16 cellular contexts compared by ENCODE assay signal in genomic region chr9:127197861-127198430, GRCh38.
A peak's percentile ranks its signal among the peaks of the same experiment; 100 is the strongest.
DNase-seq lines count a peak whose midpoint lies in the region; ATAC-seq and TF ChIP-seq lines count a peak whose summit lies in the region.
"Had no signal": no experiment of that assay in that cellular context is flagged by ENCODE, and none has a peak within 500 bp of the region (broad histone marks: within the 10 kb centered on the region; RNA-seq: fewer than 3 reads in every experiment).

No MANE protein-coding gene starts in this region.

- H3K9me3 ChIP-seq in gastroesophageal sphincter (no peaks in the 10 kb centered on the region), transverse colon (no peaks in the 10 kb centered on the region)

- no peaks in the 10 kb centered on the region for H3K27me3 Mint-ChIP-seq in nephron (ENCODE audit: low read depth)
- H3K27me3 Mint-ChIP-seq: activated naive CD8-positive, alpha-beta T cell had no signal

- in situ Hi-C loops in transverse colon (cut with MboI; ENCODE audit: low pct_ligation_motif_present in 1 of 4, low pct_unique_long_range_greater_than_20kb in 1 of 4, low sequenced_read_pairs in 3 of 4): loop anchor here (5.0 to 10.0 kb wide), 2 partner anchors 233 to 256 kb away; no protein-coding TSS in a partner anchor

- no peak overlapping the region for H3K4me3 Mint-ChIP-seq in nephron
- H3K4me3 Mint-ChIP-seq: activated CD4-positive, alpha-beta T cell treated with anti-CD3 and anti-CD28 coated beads for 36 hours; activated naive CD8-positive, alpha-beta T cell; naive thymus-derived CD8-positive, alpha-beta T cell had no signal

- intact Hi-C loops in transverse colon (cut with DNase I; ENCODE audit: low total_unique reads): loop anchor here (10.0 kb wide), 1 partner anchor 233 kb away; no protein-coding TSS in a partner anchor

- H3K36me3 ChIP-seq in gastroesophageal sphincter (peaks cover 0 to 5% of the 10 kb centered on the region in 2 donors), transverse colon (no peaks in the 10 kb centered on the region)

- TF ChIP-seq CTCF in gastroesophageal sphincter (IDR thresholded peaks at IDR 0.05): no peak
- TF ChIP-seq CTCF in nephron (IDR thresholded peaks at IDR 0.05; ENCODE audit: unreplicated experiment in 3 of 3): no peak
- no peak for TF ChIP-seq CTCF in transverse colon (IDR thresholded peaks at IDR 0.05)

- peak overlapping the region; percentile 41 to 53 (median 52) for H3K27ac Mint-ChIP-seq in nephron
- H3K27ac Mint-ChIP-seq: activated CD4-positive, alpha-beta T cell treated with anti-CD3 and anti-CD28 coated beads for 36 hours; activated naive CD8-positive, alpha-beta T cell had no signal

- peak; percentile 2 for ATAC-seq in gastroesophageal sphincter
- ATAC-seq: activated CD4-positive, alpha-beta T cell treated with anti-CD3 and anti-CD28 coated beads for 36 hours; naive thymus-derived CD8-positive, alpha-beta T cell had no signal

- H3K9me3 Mint-ChIP-seq in nephron: no peaks in the 10 kb centered on the region

- no peaks in the 10 kb centered on the region for H3K36me3 Mint-ChIP-seq in nephron (ENCODE audit: low read depth)

- peaks cover 23% of the 10 kb centered on the region for H3K4me1 Mint-ChIP-seq in nephron

- H3K4me1 ChIP-seq in gastroesophageal sphincter: peaks cover 0 to 49% (median 30%) of the 10 kb centered on the region in 3 donors
- peaks cover 12 to 22% (median 15%) of the 10 kb centered on the region in 4 donors for H3K4me1 ChIP-seq in transverse colon

- H3K27me3 ChIP-seq in gastroesophageal sphincter: no peaks in the 10 kb centered on the region
- no peaks in the 10 kb centered on the region for H3K27me3 ChIP-seq in transverse colon

- H3K27ac ChIP-seq in adipose tissue (ENCODE audit: low read depth, low read length) (peak overlapping the region; percentile 46), gastroesophageal sphincter (peak overlapping the region in 3 of 4 donors; percentile 73 to 78 (median 73)), transverse colon (peak overlapping the region; percentile 26 to 74 (median 45))

- H3K4me3 ChIP-seq in gastroesophageal sphincter (no peak overlapping the region), transverse colon (no peak overlapping the region)

- TF ChIP-seq EP300 in gastroesophageal sphincter (IDR thresholded peaks at IDR 0.05) (no peak), transverse colon (IDR thresholded peaks at IDR 0.05; ENCODE audit: low read depth) (no peak)

- TF ChIP-seq POLR2A in gastroesophageal sphincter (IDR thresholded peaks at IDR 0.05) (no peak), transverse colon (IDR thresholded peaks at IDR 0.05) (no peak)

- no peak for DNase-seq in transverse colon
- no peak for DNase-seq in globus pallidus (ENCODE audit: low spot score)
- no peak for DNase-seq in GOT3 (lab: John Stamatoyannopoulos, UW)
- no peak for DNase-seq in OCI-M2 (lab: John Stamatoyannopoulos, UW; ENCODE audit: unreplicated experiment)
- DNase-seq: activated CD4-positive, alpha-beta T cell treated with anti-CD3 and anti-CD28 coated beads for 36 hours; activated T-cell treated with anti-CD3 and anti-CD28 coated beads, Interleukin-2, amount 50 U/mL, for 1 hour; HCEC 1CT; naive thymus-derived CD8-positive, alpha-beta T cell; NCI-H146; NCI-H226; SHP77 treated with DMSO at 0.1 percent for 48 hours; stimulated activated CD4-positive, alpha-beta T cell treated with anti-CD3 and anti-CD28 coated beads, Interleukin-2, amount 100 ng/mL, for 24 hours had no signal

- 61 to 83% (median 72%) methylated on average over 8 of the region's 8 CpGs for WGBS in adipose tissue, 3 donors
- 40% methylated on average over 1 of the region's 8 CpGs; no CpG with 5 or more reads in 1 of the 2 donors for WGBS in gastroesophageal sphincter (ENCODE audit: low coverage in 1 of 2), 2 donors
- 77 to 100% methylated on average over 1 to 8 of the region's 8 CpGs for WGBS in transverse colon (ENCODE audit: low coverage in 1 of 2), 2 donors
